In the genomic region with DNA sequence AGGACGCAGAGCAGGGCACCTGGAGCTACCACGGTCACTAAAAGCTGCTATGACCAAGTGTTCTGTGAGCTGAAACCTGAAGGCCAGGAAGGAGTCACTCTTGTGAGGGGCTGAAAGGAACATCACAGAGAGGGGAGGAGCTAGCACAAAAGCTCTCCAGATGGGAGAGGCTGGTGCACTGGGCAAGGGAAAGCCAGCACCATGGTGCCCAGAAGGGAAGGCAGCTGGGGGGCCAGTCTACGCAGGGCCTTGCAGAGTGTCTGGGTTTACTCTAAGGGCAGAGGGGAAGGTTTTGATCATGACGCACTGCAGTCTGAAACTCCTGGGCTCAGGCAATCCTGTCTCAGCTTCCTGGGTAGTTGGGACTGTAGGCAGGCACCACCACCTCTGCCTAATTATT, we compare ENCODE assay signal across 1 cellular context.
TF ChIP-seq lines count a peak whose summit lies in the region.

No MANE protein-coding gene starts in this region.

TF ChIP-seq in GM23338, 12 proteins besides CTCF, POLR2A, EP300 and RAD21:
- TF ChIP-seq NANOG (IDR thresholded peaks at IDR 0.05; ENCODE audit: borderline replicate concordance), result no peak
- TF ChIP-seq, protein P1, sequence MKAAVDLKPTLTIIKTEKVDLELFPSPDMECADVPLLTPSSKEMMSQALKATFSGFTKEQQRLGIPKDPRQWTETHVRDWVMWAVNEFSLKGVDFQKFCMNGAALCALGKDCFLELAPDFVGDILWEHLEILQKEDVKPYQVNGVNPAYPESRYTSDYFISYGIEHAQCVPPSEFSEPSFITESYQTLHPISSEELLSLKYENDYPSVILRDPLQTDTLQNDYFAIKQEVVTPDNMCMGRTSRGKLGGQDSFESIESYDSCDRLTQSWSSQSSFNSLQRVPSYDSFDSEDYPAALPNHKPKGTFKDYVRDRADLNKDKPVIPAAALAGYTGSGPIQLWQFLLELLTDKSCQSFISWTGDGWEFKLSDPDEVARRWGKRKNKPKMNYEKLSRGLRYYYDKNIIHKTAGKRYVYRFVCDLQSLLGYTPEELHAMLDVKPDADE (IDR thresholded peaks at IDR 0.05), result no peak
- TF ChIP-seq ZNF331 (CRISPR knock-in tag; IDR thresholded peaks at IDR 0.05; ENCODE audit: low read depth), result no peak
- TF ChIP-seq STAT1 (IDR thresholded peaks at IDR 0.05; ENCODE audit: unreplicated experiment), result no peak
